Comparison of ENCODE assay signal across 24 cellular contexts in the genomic region with DNA sequence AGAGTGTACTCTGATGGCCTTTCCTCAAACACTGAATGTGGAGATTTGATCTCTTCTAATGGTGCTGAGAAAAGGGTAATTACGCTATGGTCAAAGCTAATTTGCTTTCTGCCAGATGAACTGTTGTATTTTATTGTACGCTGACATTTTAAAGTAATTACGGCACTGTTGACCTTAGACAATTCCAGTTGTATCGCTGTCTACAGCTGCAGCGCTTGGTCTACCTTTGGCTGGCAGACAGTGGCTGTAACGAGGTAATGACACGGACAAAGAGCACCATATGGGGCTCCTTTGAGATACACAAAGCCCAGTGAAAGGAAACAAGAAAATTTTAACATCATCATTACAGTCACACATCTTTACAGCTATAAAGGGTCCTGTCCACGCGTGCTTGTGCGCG.
A peak's percentile ranks its signal among the peaks of the same experiment; 100 is the strongest.
DNase-seq lines count a peak whose midpoint lies in the region; ATAC-seq and TF ChIP-seq lines count a peak whose summit lies in the region.
"Had no signal": no experiment of that assay in that cellular context is flagged by ENCODE, and none has a peak within 500 bp of the region (broad histone marks: within the 10 kb centered on the region; RNA-seq: fewer than 3 reads in every experiment).

No MANE protein-coding gene starts in this region.

- ATAC-seq in GM18873 (IDR thresholded peaks at IDR 0.05; ENCODE audit: low FRiP score, unreplicated experiment) = no peak
- ATAC-seq in upper lobe of left lung (ENCODE audit: low FRiP score in 2 of 2) = no peak
- ATAC-seq in HG03280 (IDR thresholded peaks at IDR 0.05; ENCODE audit: unreplicated experiment) = no peak
- ATAC-seq: activated T-cell treated with anti-CD3 and anti-CD28 coated beads, Interleukin-2, amount 50 U/mL, for 4 hours; gastrocnemius medialis; left cardiac atrium had no signal

- H3K36me3 ChIP-seq in mesenchymal stem cell (ENCODE audit: control insufficient read depth in 1 of 2, insufficient read depth in 2 of 2, low read depth in 1 of 2, low read length in 2 of 2) (no peaks in the 10 kb centered on the region), upper lobe of left lung (no peaks in the 10 kb centered on the region)
- H3K36me3 ChIP-seq: gastrocnemius medialis, neutrophil had no signal

- H2BK120ac ChIP-seq in mesenchymal stem cell (ENCODE audit: low read depth, low read length) = no peak overlapping the region

- H2AK5ac ChIP-seq in mesenchymal stem cell (ENCODE audit: low read length, severe bottlenecking) = no peak overlapping the region

- TF ChIP-seq POLR2A in upper lobe of left lung (IDR thresholded peaks at IDR 0.05) = no peak

- H3K18ac ChIP-seq in mesenchymal stem cell (ENCODE audit: low read depth in 1 of 2, low read length in 2 of 2) = peak overlapping the region; percentile 3 to 28

- H3K9ac ChIP-seq in mesenchymal stem cell (ENCODE audit: low read length) = no peak overlapping the region

- H3K27ac ChIP-seq in mesenchymal stem cell (ENCODE audit: low read length, poor library complexity, severe bottlenecking) = no peak overlapping the region
- H3K27ac ChIP-seq in upper lobe of left lung = no peak overlapping the region
- H3K27ac ChIP-seq: C4-2B, gastrocnemius medialis, neutrophil had no signal

- no peak overlapping the region for H2AFZ ChIP-seq in mesenchymal stem cell (ENCODE audit: low read depth, low read length)

- peak overlapping the region; percentile 71 for H4K91ac ChIP-seq in mesenchymal stem cell (ENCODE audit: low read length)

- H3K23ac ChIP-seq in mesenchymal stem cell (ENCODE audit: low read length in 2 of 2) = no peak overlapping the region

- no peak for TF ChIP-seq CTCF in upper lobe of left lung (IDR thresholded peaks at IDR 0.05)

- H3K14ac ChIP-seq in mesenchymal stem cell (ENCODE audit: low read length in 2 of 2) = no peak overlapping the region

- DNase-seq in DMS153 treated with DMSO at 0.1 percent for 48 hours (lab: John Stamatoyannopoulos, UW; ENCODE audit: unreplicated experiment) (peak; percentile 60), NCI-H1930 (lab: John Stamatoyannopoulos, UW) (peak; percentile 82 to 86), NCI-H774 (lab: John Stamatoyannopoulos, UW) (peak; percentile 95), mesenchymal stem cell (no peak), upper lobe of left lung (no peak), mucosa of gallbladder (ENCODE audit: low spot score) (no peak)
- DNase-seq: activated B cell treated with CpG ODN at 0.5 μM for 24 hours; activated naive CD4-positive, alpha-beta T cell treated with anti-CD3 and anti-CD28 coated beads for 36 hours; activated T-cell treated with anti-CD3 and anti-CD28 coated beads, Interleukin-2, amount 50 U/mL, for 4 hours; anterior cingulate cortex; central memory CD4-positive, alpha-beta T cell; DMS 273 treated with DMSO at 0.1 percent for 48 hours; gastrocnemius medialis; GDM1; H9; left cardiac atrium; MM.1S; NCI-H226; Right ventricle myocardium superior; T-helper 2 cell had no signal

- H3K4me3 ChIP-seq in mesenchymal stem cell (ENCODE audit: insufficient read depth in 1 of 2, low read depth in 1 of 2, low read length in 2 of 2) (no peak overlapping the region), upper lobe of left lung (no peak overlapping the region)
- H3K4me3 ChIP-seq: gastrocnemius medialis had no signal

- no peaks in the 10 kb centered on the region for H3K79me1 ChIP-seq in mesenchymal stem cell (replicated peaks; ENCODE audit: low read length, poor library complexity, severe bottlenecking)

- H2BK15ac ChIP-seq in mesenchymal stem cell (ENCODE audit: low read depth, poor library complexity, severe bottlenecking) = no peak overlapping the region

- H4K8ac ChIP-seq in mesenchymal stem cell (ENCODE audit: low read length) = peak overlapping the region; percentile 38

- TF ChIP-seq EP300 in upper lobe of left lung (IDR thresholded peaks at IDR 0.05) = no peak

- no peak overlapping the region for H3K4me2 ChIP-seq in mesenchymal stem cell (ENCODE audit: low read length, poor library complexity, severe bottlenecking)

- no peaks in the 10 kb centered on the region for H3K4me1 ChIP-seq in mesenchymal stem cell (ENCODE audit: control insufficient read depth, insufficient read depth, low read depth, low read length)
- H3K4me1 ChIP-seq in upper lobe of left lung = no peaks in the 10 kb centered on the region
- H3K4me1 ChIP-seq: gastrocnemius medialis had no signal

- no peak overlapping the region for H2BK5ac ChIP-seq in mesenchymal stem cell (ENCODE audit: low read depth, low read length, poor library complexity, severe bottlenecking)

- no peaks in the 10 kb centered on the region for H3K9me3 ChIP-seq in mesenchymal stem cell (ENCODE audit: control insufficient read depth, low read length)
- no peaks in the 10 kb centered on the region for H3K9me3 ChIP-seq in upper lobe of left lung
- H3K9me3 ChIP-seq: gastrocnemius medialis, neutrophil had no signal

- H2BK12ac ChIP-seq in mesenchymal stem cell (ENCODE audit: low read length in 2 of 2) = peak overlapping the region; percentile 57 to 78

- H3K4ac ChIP-seq in mesenchymal stem cell (ENCODE audit: low read depth in 1 of 2, low read length in 2 of 2) = peak overlapping the region in 1 of 2 experiments; percentile 10

- 70% methylated on average over 7 of the region's 11 CpGs for WGBS in mesenchymal stem cell
- 87 to 89% methylated on average over 11 of the region's 11 CpGs for WGBS in upper lobe of left lung, 2 donors

- H3K27me3 ChIP-seq in mesenchymal stem cell (ENCODE audit: control insufficient read depth in 1 of 2, insufficient read depth in 1 of 2, low read length in 2 of 2) (no peaks in the 10 kb centered on the region), upper lobe of left lung (no peaks in the 10 kb centered on the region)
- H3K27me3 ChIP-seq: gastrocnemius medialis, neutrophil had no signal

Comparison
In these comparisons a context has a peak if more than half of its experiments do, and no peak if none do; other contexts are left out.
1. DNase-seq: peak in DMS153 treated with DMSO at 0.1 percent for 48 hours (single experiment), NCI-H1930 (2 of 2) and NCI-H774 (single experiment); none in mesenchymal stem cell (single experiment), upper lobe of left lung (0 of 2) and mucosa of gallbladder (single experiment).